ENCODE assay signal across 27 cellular contexts in the genomic region with DNA sequence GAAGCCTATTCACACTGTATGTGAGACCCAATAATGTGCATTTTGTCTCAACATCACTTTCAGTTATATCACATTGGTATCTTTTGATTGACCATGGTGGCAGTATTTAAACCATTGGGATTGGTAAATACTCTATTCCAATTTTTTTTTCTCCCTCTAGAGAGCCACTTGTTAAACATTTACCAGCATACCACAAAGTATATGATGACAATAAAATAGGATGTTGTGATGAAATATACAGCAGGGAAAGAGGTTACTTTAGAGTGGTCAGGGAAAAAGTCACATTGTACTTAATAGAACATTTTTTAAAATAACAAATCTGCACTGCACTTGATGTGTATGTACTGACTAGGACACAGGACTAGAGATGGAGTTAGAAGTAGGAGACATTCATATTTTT. TPM values are rescaled to one million over a fixed set of nuclear protein-coding genes. Genes with fewer than 3 reads are reported as not detected.
"Had no signal": no experiment of that assay in that cellular context is flagged by ENCODE, and none has a peak within 500 bp of the region (broad histone marks: within the 10 kb centered on the region; RNA-seq: fewer than 3 reads in every experiment).

No MANE protein-coding gene starts in this region.

- H3K27me3 ChIP-seq: sigmoid colon, suprapubic skin, tibial artery, upper lobe of right lung had no signal

- ATAC-seq: naive thymus-derived CD4-positive, alpha-beta T cell; natural killer cell treated with Interleukin-12 subunit alpha and Interleukin-12 subunit beta and Interleukin-15 and Interleukin-18, amount 100 ng/mL, for 72 hours; pancreas; right cardiac atrium; stimulated activated effector memory CD8-positive, alpha-beta T cell treated with anti-CD3 and anti-CD28 coated beads, Interleukin-12 subunit alpha, Interleukin-12 subunit beta, amount 100 ng/mL, for 72 hours; upper lobe of right lung had no signal

- H3K27ac ChIP-seq: left ventricle myocardium inferior, pancreas, prostate gland, sigmoid colon, spleen, suprapubic skin, thoracic aorta, tibial artery, upper lobe of right lung had no signal

- H3K9me3 ChIP-seq: left ventricle myocardium inferior, pancreas, prostate gland, sigmoid colon, spleen, suprapubic skin, thoracic aorta, tibial artery, upper lobe of right lung had no signal

- FAIRE-seq: islet of Langerhans, pancreas, urothelium cell line had no signal

- DNase-seq: hypothalamus; immature natural killer cell; kidney; left ventricle myocardium inferior; mesendoderm; naive thymus-derived CD4-positive, alpha-beta T cell; nucleus accumbens; pancreas; posterior cingulate gyrus; retina; right cardiac atrium; sigmoid colon; small intestine; spleen; stimulated activated CD4-positive, alpha-beta T cell treated with anti-CD3 and anti-CD28 coated beads, Interleukin-4, amount 100 ng/mL, for 24 hours; stimulated activated naive CD4-positive, alpha-beta T cell; tibial artery; trophoblast cell; upper lobe of right lung had no signal

- H3K4me3 ChIP-seq: left ventricle myocardium inferior, lung, pancreas, prostate gland, sigmoid colon, spleen, suprapubic skin, thoracic aorta, tibial artery, upper lobe of right lung had no signal

- H3K4me1 ChIP-seq: left ventricle myocardium inferior, pancreas, prostate gland, sigmoid colon, suprapubic skin, tibial artery, upper lobe of right lung had no signal

- H3K36me3 ChIP-seq: left ventricle myocardium inferior, pancreas, prostate gland, sigmoid colon, spleen, suprapubic skin, thoracic aorta, tibial artery, upper lobe of right lung had no signal

RNA-seq across cellular contexts. Expression of a gene that starts 5.6 kb away (rescaled TPM):
- polyA plus RNA-seq: naive thymus-derived CD4-positive, alpha-beta T cell had no signal
